19 cellular contexts compared by ENCODE assay signal in genomic region chr14:62125793-62126192, GRCh38.
"Had no signal": no experiment of that assay in that cellular context is flagged by ENCODE, and none has a peak within 500 bp of the region (broad histone marks: within the 10 kb centered on the region; RNA-seq: fewer than 3 reads in every experiment).

No MANE protein-coding gene starts in this region.

- H3K36me3 Mint-ChIP-seq: naive thymus-derived CD8-positive, alpha-beta T cell had no signal

- DNase-seq: effector memory CD4-positive, alpha-beta T cell; heart left ventricle; hippocampal formation; kidney glomerular epithelial cell; mucosa of descending colon; naive thymus-derived CD8-positive, alpha-beta T cell; posterior cingulate gyrus; small intestine; stimulated activated CD4-positive, alpha-beta T cell treated with anti-CD3 and anti-CD28 coated beads, Interleukin-12 subunit alpha, Interleukin-12 subunit beta, amount 100 ng/mL, for 4 hours; stimulated activated naive CD4-positive, alpha-beta T cell; stomach; substantia nigra; transverse colon had no signal

- H3K27ac Mint-ChIP-seq: naive thymus-derived CD8-positive, alpha-beta T cell had no signal

- H3K27ac ChIP-seq: heart left ventricle, right atrium auricular region, stomach, thoracic aorta, transverse colon had no signal

- H3K36me3 ChIP-seq: heart left ventricle, right atrium auricular region, stomach, thoracic aorta, transverse colon had no signal

- H3K4me3 Mint-ChIP-seq: naive thymus-derived CD8-positive, alpha-beta T cell; neural crest cell had no signal

- H3K4me1 Mint-ChIP-seq: neural crest cell had no signal

- ATAC-seq: esophagus mucosa; heart left ventricle; mucosa of descending colon; naive thymus-derived CD8-positive, alpha-beta T cell had no signal

- H3K9me3 Mint-ChIP-seq: naive thymus-derived CD8-positive, alpha-beta T cell; neural crest cell had no signal

- H3K4me3 ChIP-seq: heart left ventricle, mucosa of descending colon, right atrium auricular region, stomach, thoracic aorta, transverse colon had no signal

- FAIRE-seq: endometrium, frontal cortex, small intestine had no signal

- H3K9me3 ChIP-seq: heart left ventricle, mucosa of descending colon, right atrium auricular region, stomach, thoracic aorta, transverse colon had no signal

- H3K27me3 ChIP-seq: right atrium auricular region had no signal

- H3K4me1 ChIP-seq: heart left ventricle, right atrium auricular region, transverse colon had no signal
